ENCODE assay signal across 11 cellular contexts in genomic region chr6:5764401-5764955, GRCh38.
A peak's percentile ranks its signal among the peaks of the same experiment; 100 is the strongest.
DNase-seq lines count a peak whose midpoint lies in the region; ATAC-seq, FAIRE-seq and TF ChIP-seq lines count a peak whose summit lies in the region.
"Had no signal": no experiment of that assay in that cellular context is flagged by ENCODE, and none has a peak within 500 bp of the region (broad histone marks: within the 10 kb centered on the region; RNA-seq: fewer than 3 reads in every experiment).

No MANE protein-coding gene starts in this region.

- no peak for TF ChIP-seq EP300 in GM12878 (IDR thresholded peaks at IDR 0.05; ENCODE audit: borderline replicate concordance in 1 of 2, control insufficient read depth in 1 of 2, low read depth in 2 of 2, low read length in 2 of 2)

- peak overlapping the region; percentile 93 for H3K4me2 ChIP-seq in BLaER1
- H3K4me2 ChIP-seq in GM12878 (ENCODE audit: control insufficient read depth, insufficient read depth), result peak overlapping the region; percentile 65

- H3K9me3 ChIP-seq in BLaER1, result peaks cover 44% of the 10 kb centered on the region
- H3K9me3 ChIP-seq in GM12878 (replicated peaks; ENCODE audit: control insufficient read depth, insufficient read depth, low read length), result no peaks in the 10 kb centered on the region; the same call in 2 of the 3 replicates

- FAIRE-seq in GM12878 (lab: Jason Lieb, UNC), result peak; percentile 35
- FAIRE-seq: H1 had no signal

- no TSS peak for BruUV-seq in GM12878 (replicated peaks; lab: Mats Ljungman, UMichigan)

- no peak; the same call in 2 of the 3 replicates for ATAC-seq in GM12878

- intact Hi-C loops in GM12878 (cut with micrococcal nuclease; ENCODE audit: unreplicated experiment), result loop anchor here (10.0 kb wide), 1 partner anchor 290 kb away; no protein-coding TSS in a partner anchor

- WGBS in GM12878 (ENCODE audit: insufficient coverage, insufficient replicate concordance, low lambda C conversion rate, missing lambda C conversion rate), result 11% methylated on average over 9 of the region's 9 CpGs

- POLR2A ChIA-PET in GM12878 (lab: Charles Lee), result no interaction called here

- peak overlapping the region; percentile 75; the same call in 1 of the 2 replicates for H3K9ac ChIP-seq in BLaER1
- no peak overlapping the region for H3K9ac ChIP-seq in GM12878 (ENCODE audit: control insufficient read depth, insufficient read depth, low read length)

- H3K4me3 ChIP-seq in BLaER1 (peak overlapping the region; percentile 46; the same call in 1 of the 2 replicates), GM12878 (no peak overlapping the region)

- SMC1A ChIA-PET in GM12878 (lab: Charles Lee; ENCODE audit: uncharacterized antibody, unreplicated experiment), result interaction anchor here (1.2 to 1.7 kb wide), 3 partner anchors 10 to 293 kb away, joined by 5 read pairs; no protein-coding TSS in a partner anchor

- CTCF ChIA-PET in GM12878 (lab: Yijun Ruan, JAX), result interaction anchor here (0.6 to 1.1 kb wide), 2 partner anchors 293 to 297 kb away, joined by 3 to 4 read pairs; no protein-coding TSS in a partner anchor

- no peak for TF ChIP-seq CTCF in GM12878 (IDR thresholded peaks at IDR 0.05 in 2 of 3, conservative IDR thresholded peaks at IDR 0.05 in 1 of 3; ENCODE audit: control insufficient read depth in 2 of 3, extremely low read depth in 1 of 3, insufficient read depth in 1 of 3, low read depth in 3 of 3, low read length in 3 of 3)

- TF ChIP-seq RAD21 in GM12878 (IDR thresholded peaks at IDR 0.05; ENCODE audit: insufficient read depth, low read depth, low read length), result no peak

- H4K20me1 ChIP-seq in BLaER1 (no peaks in the 10 kb centered on the region), GM12878 (ENCODE audit: control insufficient read depth, insufficient read depth) (no peaks in the 10 kb centered on the region)

- H3K36me3 ChIP-seq in BLaER1, result peaks cover 18% of the 10 kb centered on the region
- H3K36me3 ChIP-seq in GM12878 (ENCODE audit: control insufficient read depth in 2 of 2, insufficient read depth in 2 of 2, low read length in 1 of 2), result no peaks in the 10 kb centered on the region; a peak in 1 of 4 replicates

- no peak for TF ChIP-seq POLR2A in GM12878 (IDR thresholded peaks at IDR 0.05; ENCODE audit: low read depth, low read length)

- RAD21 ChIA-PET in GM12878 (lab: Charles Lee; ENCODE audit: unreplicated experiment), result interaction anchor here (0.6 kb wide), 1 partner anchor 578 kb away, joined by 3 read pairs; no protein-coding TSS in a partner anchor

- H3K27me3 ChIP-seq in BLaER1 (no peaks in the 10 kb centered on the region), GM12878 (replicated peaks in 1 of 2; ENCODE audit: control insufficient read depth in 2 of 2, insufficient read depth in 2 of 2, low read length in 1 of 2) (no peaks in the 10 kb centered on the region)

- DNase-seq in HCEC 1CT (peak; percentile 8), GM12878 (ENCODE audit: low read depth, low spot score) (peak; percentile 8), medulla oblongata (ENCODE audit: extremely low spot score) (peak; percentile 57), NAMALWA (ENCODE audit: low spot score) (no peak)
- no peak for DNase-seq in activated CD4-positive, alpha-beta T cell treated with anti-CD3 and anti-CD28 coated beads, Interleukin-2, amount 50 U/mL, for 4 hours
- DNase-seq in central memory CD4-positive, alpha-beta T cell, result no peak
- no peak for DNase-seq in activated CD4-positive, alpha-beta T cell treated with anti-CD3 and anti-CD28 coated beads for 48 hours
- DNase-seq: CD4-positive, alpha-beta memory T cell; T-helper 2 cell had no signal

- peak overlapping the region; percentile 93 for H3K27ac ChIP-seq in BLaER1
- H3K27ac ChIP-seq in GM12878 (ENCODE audit: control insufficient read depth, insufficient read depth), result no peak overlapping the region

- no peak overlapping the region for H2AFZ ChIP-seq in GM12878 (ENCODE audit: control insufficient read depth, low read depth, low read length)

- H3K4me1 ChIP-seq in BLaER1, result peaks cover 65% of the 10 kb centered on the region
- peaks cover 7% of the 10 kb centered on the region for H3K4me1 ChIP-seq in GM12878 (ENCODE audit: control insufficient read depth, insufficient read depth, low read length)

- in situ Hi-C loops in GM12878 (cut with MboI), result no loop called here

- H3K79me2 ChIP-seq in GM12878 (ENCODE audit: control insufficient read depth, insufficient read depth, low read length), result no peaks in the 10 kb centered on the region

TF ChIP-seq in GM12878, 131 proteins besides CTCF, POLR2A, EP300 and RAD21:
- TF ChIP-seq MEF2A (IDR thresholded peaks at IDR 0.05; ENCODE audit: insufficient read depth, low read depth, low read length), result 0 out of 2 replicates have a peak, but pooled peaks have one; percentile 72
- no peak for TF ChIP-seq MYC (IDR thresholded peaks at IDR 0.05; ENCODE audit: insufficient read depth, insufficient read length, insufficient replicate concordance, low read length, severe bottlenecking)
- TF ChIP-seq CREM (IDR thresholded peaks at IDR 0.05; ENCODE audit: low read depth), result peak; percentile 76; the same call in 1 of the 2 replicates
- TF ChIP-seq EED (IDR thresholded peaks at IDR 0.05; ENCODE audit: low read depth), result peak; percentile 74
- peak; percentile 63 for TF ChIP-seq YY1 (IDR thresholded peaks at IDR 0.05; ENCODE audit: low read depth, low read length)
- TF ChIP-seq FOS (IDR thresholded peaks at IDR 0.05; ENCODE audit: borderline replicate concordance, extremely low read depth, insufficient read length), result no peak
- TF ChIP-seq MEF2B (IDR thresholded peaks at IDR 0.05; ENCODE audit: partially characterized antibody, poor library complexity, severe bottlenecking), result no peak
- TF ChIP-seq CHD4 (IDR thresholded peaks at IDR 0.05), result no peak
- TF ChIP-seq JUNB (IDR thresholded peaks at IDR 0.05), result peak; percentile 32; the same call in 1 of the 2 replicates
- TF ChIP-seq SKIL (IDR thresholded peaks at IDR 0.05; ENCODE audit: low read depth, poor library complexity, severe bottlenecking), result no peak
- TF ChIP-seq TCF12 (IDR thresholded peaks at IDR 0.05; ENCODE audit: low read depth, low read length), result peak; percentile 51; the same call in 1 of the 2 replicates

Comparison
In these comparisons a context has a peak if more than half of its experiments do, and no peak if none do; other contexts are left out.
1. DNase-seq: peak in HCEC 1CT (single experiment), GM12878 (single experiment) and medulla oblongata (single experiment); none in activated CD4-positive, alpha-beta T cell treated with anti-CD3 and anti-CD28 coated beads, Interleukin-2, amount 50 U/mL, for 4 hours (0 of 2), NAMALWA (single experiment), central memory CD4-positive, alpha-beta T cell (single experiment) and activated CD4-positive, alpha-beta T cell treated with anti-CD3 and anti-CD28 coated beads for 48 hours (single experiment).